In the genomic region with DNA sequence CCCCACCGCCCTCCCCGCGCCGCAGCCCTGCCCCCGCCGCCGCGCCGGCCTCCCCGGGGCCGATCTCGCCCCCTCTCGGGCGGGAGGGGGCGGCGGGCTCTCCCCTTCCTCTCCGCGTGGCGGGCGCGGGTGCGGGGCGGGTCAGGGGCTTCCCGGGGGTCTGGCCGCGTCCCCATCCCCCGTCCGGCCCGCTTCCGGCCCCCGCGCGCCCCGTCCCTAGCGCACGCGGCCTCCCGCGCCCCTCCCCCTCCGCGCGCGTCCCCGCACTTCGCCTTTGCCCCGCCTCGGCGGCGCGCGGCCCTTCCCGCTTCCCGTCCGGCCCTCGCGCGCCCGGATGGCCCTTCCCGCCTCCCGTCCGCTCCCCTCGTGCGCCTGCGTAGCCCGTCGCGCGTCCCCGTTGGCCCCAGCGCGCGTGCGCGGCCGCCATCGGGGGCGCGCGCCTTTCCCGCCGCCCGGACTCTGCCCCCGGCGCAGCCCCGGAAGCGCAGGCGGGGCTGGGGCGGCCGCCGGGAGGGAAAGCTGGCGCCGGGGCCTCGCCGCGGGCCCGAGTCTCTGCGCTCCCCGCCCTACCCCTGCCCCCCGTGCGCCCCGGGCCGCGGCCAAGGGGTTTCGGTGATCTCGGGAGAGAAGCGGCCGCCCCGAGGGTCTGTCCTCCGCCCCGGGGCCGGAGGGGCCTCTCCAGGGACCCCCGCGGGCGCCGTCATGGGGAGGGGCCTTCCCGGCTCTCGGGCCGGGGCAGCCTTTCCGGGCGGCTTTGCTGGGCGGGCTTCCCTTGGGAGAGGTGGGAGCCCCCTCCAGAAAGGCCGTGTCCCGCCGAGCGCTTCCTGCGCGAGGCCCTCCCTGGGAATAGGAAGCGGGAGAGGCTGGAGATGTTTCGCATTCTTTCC, we compare ENCODE assay signal across 8 cellular contexts. TPM values are rescaled to one million over a fixed set of nuclear protein-coding genes. Genes with fewer than 3 reads are reported as not detected.
DNase-seq lines count a peak whose midpoint lies in the region; ATAC-seq and TF ChIP-seq lines count a peak whose summit lies in the region.

No MANE protein-coding gene starts in this region.

- no peak for TF ChIP-seq CTCF in GM10248 (IDR thresholded peaks at IDR 0.05; ENCODE audit: control extremely low read depth, extremely low read depth, low read depth, missing control alignments)
- no peak for TF ChIP-seq CTCF in psoas muscle (IDR thresholded peaks at IDR 0.05)

- intact Hi-C loops in left ventricle myocardium superior (cut with micrococcal nuclease) (no loop called here), psoas muscle (cut with DNase I) (no loop called here)

- DNase-seq in GM10248 (ENCODE audit: extremely low spot score) (peak; percentile 98), NCI-H1105 (lab: John Stamatoyannopoulos, UW) (peak; percentile 77), T-helper 1 cell (peak; percentile 77 to 93 (median 79)), amniotic epithelial cell (ENCODE audit: low read depth) (peak; percentile 83), left ventricle myocardium superior (peak; percentile 95), psoas muscle (peak; percentile 94 to 96)

- ATAC-seq in HG02610 (IDR thresholded peaks at IDR 0.05; ENCODE audit: unreplicated experiment) = peak; percentile 35
- peak; percentile 34 for ATAC-seq in left ventricle myocardium superior
- ATAC-seq in psoas muscle = peak; percentile 46 to 58 (median 55)

- 1% methylated on average over 43 to 128 of the region's 129 CpGs for WGBS in psoas muscle, 3 donors
- under 1% methylated on average over 126 of the region's 129 CpGs for WGBS in urinary bladder

- peak overlapping the region; percentile 81 for H3K4me3 ChIP-seq in psoas muscle
- H3K4me3 ChIP-seq in urinary bladder (ENCODE audit: low read depth, low read length) = peak overlapping the region; percentile 92

- peaks cover 0 to 14% of the 10 kb centered on the region in 2 donors for H3K36me3 ChIP-seq in psoas muscle (ENCODE audit: insufficient read depth in 1 of 2, low read depth in 1 of 2)
- no peaks in the 10 kb centered on the region for H3K36me3 ChIP-seq in urinary bladder (ENCODE audit: insufficient read depth)

- no peaks in the 10 kb centered on the region for H3K27me3 ChIP-seq in psoas muscle (ENCODE audit: insufficient read depth in 3 of 3, low read length in 2 of 3)

- peak overlapping the region; percentile 99 for H3K27ac ChIP-seq in psoas muscle
- H3K27ac ChIP-seq in urinary bladder (ENCODE audit: low read depth) = peak overlapping the region; percentile 91

- H3K4me1 ChIP-seq in psoas muscle (peaks cover 51% of the 10 kb centered on the region), urinary bladder (ENCODE audit: insufficient read depth) (peaks cover 7% of the 10 kb centered on the region)

- H3K9me3 ChIP-seq in psoas muscle = no peaks in the 10 kb centered on the region

- POLR2A ChIA-PET in GM10248 (lab: Yijun Ruan, JAX) = interaction anchor here (0.5 to 1.1 kb wide), 2 partner anchors 17 to 81 kb away, joined by 3 to 4 read pairs; no protein-coding TSS in a partner anchor

- CTCF ChIA-PET in GM10248 (lab: Yijun Ruan, JAX) = no interaction called here

RNA-seq across cellular contexts. Expression of a gene that starts 0.5 kb away (rescaled TPM):
- total RNA-seq in left ventricle myocardium superior = 58.1 TPM
- 10 to 100 TPM; 36.5 to 69.4 (median 60.8) TPM for total RNA-seq in psoas muscle
- 10 to 100 TPM; 24.2 to 36.3 (median 25.1) TPM for polyA plus RNA-seq in psoas muscle
- total RNA-seq in urinary bladder = 104 TPM
- polyA plus RNA-seq in urinary bladder = 108 TPM

RNA-seq across cellular contexts. Expression of a gene that starts 24.0 kb away (rescaled TPM):
- total RNA-seq in left ventricle myocardium superior (not detected), psoas muscle (not detected), urinary bladder (2.1 TPM)
- polyA plus RNA-seq in psoas muscle (not detected), urinary bladder (0.03 TPM)

RNA-seq across cellular contexts. Expression of a gene that starts 29.9 kb away (rescaled TPM):
- total RNA-seq in left ventricle myocardium superior (not detected), psoas muscle (under 1 TPM in 1 of 4 donors, not detected in 3; 0.69 TPM), urinary bladder (not detected)
- polyA plus RNA-seq in psoas muscle (not detected), urinary bladder (0.15 TPM)

RNA-seq across cellular contexts. Expression of a gene that starts 43.0 kb away (rescaled TPM):
- total RNA-seq in left ventricle myocardium superior (not detected), psoas muscle (under 1 TPM in 2 of 4 donors, not detected in 2; 0.22 to 0.34 TPM), urinary bladder (0.26 TPM)
- polyA plus RNA-seq in psoas muscle (under 1 TPM in 2 of 3 donors, not detected in 1; 0.04 to 0.05 TPM), urinary bladder (0.08 TPM)

RNA-seq across cellular contexts. Expression of a gene that starts 46.9 kb away (rescaled TPM):
- not detected for total RNA-seq in left ventricle myocardium superior
- total RNA-seq in psoas muscle = under 1 TPM in 1 of 4 donors, not detected in 3; 0.08 TPM
- under 1 TPM in 2 of 3 donors, not detected in 1; 0.09 to 0.13 TPM for polyA plus RNA-seq in psoas muscle
- 1.4 TPM for total RNA-seq in urinary bladder
- polyA plus RNA-seq in urinary bladder = 0.91 TPM

Comparison
In these comparisons a context has a peak if more than half of its experiments do, and no peak if none do; other contexts are left out.
1. Peak in every context shown above with its lines: DNase-seq, ATAC-seq, H3K4me3 ChIP-seq and H3K27ac ChIP-seq.